Comparison of ENCODE assay signal across 1 cellular context in genomic region chr1:150798509-150798908, GRCh38.
TF ChIP-seq lines count a peak whose summit lies in the region.

No MANE protein-coding gene starts in this region.

TF ChIP-seq in GM23338, 12 proteins besides CTCF, POLR2A, EP300 and RAD21 (continued from another document):
- TF ChIP-seq REST (IDR thresholded peaks at IDR 0.05; ENCODE audit: unreplicated experiment) (no peak), NANOG (IDR thresholded peaks at IDR 0.05; ENCODE audit: borderline replicate concordance) (no peak), ZNF331 (CRISPR knock-in tag; IDR thresholded peaks at IDR 0.05; ENCODE audit: low read depth) (no peak)
